Comparison of ENCODE assay signal across 8 cellular contexts in the genomic region with DNA sequence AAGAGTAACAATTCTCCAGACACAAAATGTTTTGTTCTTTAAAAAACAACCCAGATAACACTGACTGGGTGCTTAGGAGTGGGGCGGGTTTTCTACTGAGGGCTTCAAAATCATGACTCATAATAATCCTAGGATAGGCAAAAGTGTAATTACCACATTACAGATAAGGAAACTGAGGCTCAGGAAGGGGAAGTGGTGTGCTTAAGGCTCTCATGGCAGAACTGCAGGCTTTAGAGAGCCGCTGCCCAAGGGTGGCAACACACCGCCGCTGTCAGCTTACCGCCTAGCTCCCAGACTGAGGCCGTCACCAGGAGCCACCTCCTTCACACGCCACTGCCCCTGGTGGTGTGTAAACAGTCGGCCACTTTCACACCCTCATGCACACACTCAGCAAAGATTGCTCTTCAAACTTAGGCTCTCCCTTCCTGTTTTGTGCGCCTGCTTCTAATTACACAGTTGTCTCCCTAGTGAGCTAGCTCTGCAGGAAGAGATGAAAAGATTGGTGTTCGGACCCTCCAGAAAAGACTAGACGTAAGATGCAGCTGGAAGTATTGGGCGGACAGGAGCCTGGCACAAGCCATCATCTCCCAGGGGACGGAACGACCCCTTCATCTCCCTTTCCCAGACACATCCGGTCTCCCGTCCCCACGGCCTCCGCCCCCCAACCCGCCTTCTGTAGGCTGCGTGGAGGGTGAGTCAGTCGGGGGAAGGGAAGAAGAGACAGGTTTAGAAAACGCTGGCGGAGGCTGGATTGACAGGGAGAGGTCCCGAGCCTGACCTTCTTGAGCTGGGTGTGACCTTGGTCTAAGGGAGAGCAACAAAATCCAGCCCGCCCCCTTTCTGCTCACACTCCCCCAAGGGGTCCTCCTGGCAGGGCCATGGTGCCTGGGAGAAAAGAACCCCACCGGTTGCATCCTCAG.
DNase-seq lines count a peak whose midpoint lies in the region; TF ChIP-seq lines count a peak whose summit lies in the region.

No MANE protein-coding gene starts in this region.

- no peak overlapping the region for H2AK5ac ChIP-seq in trophoblast cell (ENCODE audit: low read length)

- peak overlapping the region; percentile 6 for H2AFZ ChIP-seq in trophoblast cell (ENCODE audit: insufficient read depth, low read length, poor library complexity)

- H4K8ac ChIP-seq in trophoblast cell (ENCODE audit: low read depth, low read length) = no peak overlapping the region

- peaks cover 5% of the 10 kb centered on the region for H3K27me3 Mint-ChIP-seq in endodermal cell (ENCODE audit: insufficient read depth)

- H3K4me3 ChIP-seq in endodermal cell (ENCODE audit: low read length) (no peak overlapping the region), trophoblast cell (ENCODE audit: low read depth, low read length) (no peak overlapping the region)

- no peak overlapping the region for H3K27ac ChIP-seq in endodermal cell (ENCODE audit: low read depth, low read length)
- H3K27ac ChIP-seq in trophoblast cell (ENCODE audit: low read depth, low read length) = no peak overlapping the region

- no peak overlapping the region for H3K4me3 Mint-ChIP-seq in endodermal cell

- no peak overlapping the region for H2BK12ac ChIP-seq in trophoblast cell (ENCODE audit: low read length)

- no peaks in the 10 kb centered on the region for H3K79me2 ChIP-seq in trophoblast cell (ENCODE audit: control insufficient read depth, insufficient read depth, low read length, poor library complexity)

- H3K27me3 ChIP-seq in endodermal cell (ENCODE audit: control insufficient read depth, insufficient read depth, low read length, poor library complexity, severe bottlenecking) = no peaks in the 10 kb centered on the region
- no peaks in the 10 kb centered on the region for H3K27me3 ChIP-seq in trophoblast cell (ENCODE audit: insufficient read depth, low read length)

- no peak overlapping the region for H3K14ac ChIP-seq in trophoblast cell (ENCODE audit: low read length)

- H3K4me1 Mint-ChIP-seq in endodermal cell = peaks cover 31% of the 10 kb centered on the region

- peak; percentile 61 for TF ChIP-seq CTCF in endodermal cell (conservative IDR thresholded peaks at IDR 0.05)

- H2BK5ac ChIP-seq in trophoblast cell (ENCODE audit: low read depth, low read length, poor library complexity) = no peak overlapping the region

- no peaks in the 10 kb centered on the region for H3K9me3 ChIP-seq in endodermal cell (ENCODE audit: control insufficient read depth, low read length)
- no peaks in the 10 kb centered on the region for H3K9me3 ChIP-seq in trophoblast cell (ENCODE audit: insufficient read depth, low read depth, low read length)

- DNase-seq in ELF-1 (ENCODE audit: low read depth, low spot score) = peak; percentile 66
- peak; percentile 10 for DNase-seq in KBM-7
- DNase-seq in endodermal cell = peak; percentile 64
- peak; percentile 40 to 60 for DNase-seq in trophoblast cell
- DNase-seq in mucosa of gallbladder (ENCODE audit: low spot score) = no peak
- no peak for DNase-seq in GM03348 (ENCODE audit: low spot score)
- no peak for DNase-seq in OCI-M2 (lab: John Stamatoyannopoulos, UW; ENCODE audit: unreplicated experiment)
- no peak for DNase-seq in NCI-H1436 (lab: John Stamatoyannopoulos, UW)

- no peak overlapping the region for H3K4ac ChIP-seq in trophoblast cell (ENCODE audit: low read depth, low read length)

- no peak overlapping the region for H3K23ac ChIP-seq in trophoblast cell (ENCODE audit: low read length)

- H3K27ac Mint-ChIP-seq in endodermal cell = no peak overlapping the region

- H3K4me1 ChIP-seq in endodermal cell (ENCODE audit: control insufficient read depth, insufficient read depth, low read length) (peaks cover 11% of the 10 kb centered on the region), trophoblast cell (ENCODE audit: control insufficient read depth in 1 of 2, insufficient read depth in 2 of 2, low read length in 2 of 2) (peaks cover 11 to 14% of the 10 kb centered on the region in 2 experiments)

- H3K18ac ChIP-seq in trophoblast cell (ENCODE audit: low read length) = no peak overlapping the region

- no peak overlapping the region for H4K91ac ChIP-seq in trophoblast cell (ENCODE audit: low read depth, low read length)

- in situ Hi-C loops in KBM-7 (cut with MboI; ENCODE audit: low pct_unique_long_range_greater_than_20kb, low sequenced_read_pairs) = no loop called here

- no peaks in the 10 kb centered on the region for H3K9me3 Mint-ChIP-seq in endodermal cell

- H3K36me3 ChIP-seq in endodermal cell (ENCODE audit: control insufficient read depth, insufficient read depth, low read length) (no peaks in the 10 kb centered on the region), trophoblast cell (ENCODE audit: control insufficient read depth in 1 of 2, insufficient read depth in 2 of 2, low read length in 2 of 2) (no peaks in the 10 kb centered on the region)

- no peak overlapping the region for H3K4me2 ChIP-seq in trophoblast cell (ENCODE audit: low read length)

- peak overlapping the region; percentile 26 for H2BK120ac ChIP-seq in trophoblast cell (ENCODE audit: insufficient read depth, low read length, poor library complexity)

- no peak overlapping the region for H4K12ac ChIP-seq in trophoblast cell (ENCODE audit: low read depth, low read length)

- no peaks in the 10 kb centered on the region for H3K36me3 Mint-ChIP-seq in endodermal cell (ENCODE audit: low read depth)

- H3K9ac ChIP-seq in endodermal cell (ENCODE audit: extremely low read depth, low read length, poor library complexity, severe bottlenecking) = no peak overlapping the region
- no peak overlapping the region for H3K9ac ChIP-seq in trophoblast cell (ENCODE audit: low read length)

- H3K79me1 ChIP-seq in trophoblast cell (ENCODE audit: low read length) = peaks cover 2% of the 10 kb centered on the region

- WGBS in endodermal cell (ENCODE audit: insufficient coverage in 1 of 2, insufficient read length in 1 of 2), 2 experiments = 69 to 82% methylated on average over 19 to 26 of the region's 26 CpGs
- WGBS in trophoblast cell (ENCODE audit: extremely low coverage, insufficient coverage, insufficient read length) = no CpG with 5 or more reads among the region's 26 CpGs

Comparison
In these comparisons a context has a peak if more than half of its experiments do, and no peak if none do; other contexts are left out.
1. DNase-seq: peak in ELF-1 (single experiment), KBM-7 (single experiment), endodermal cell (single experiment) and trophoblast cell (2 of 2); none in mucosa of gallbladder (single experiment), GM03348 (single experiment), OCI-M2 (single experiment) and NCI-H1436 (single experiment).